In the genomic region with DNA sequence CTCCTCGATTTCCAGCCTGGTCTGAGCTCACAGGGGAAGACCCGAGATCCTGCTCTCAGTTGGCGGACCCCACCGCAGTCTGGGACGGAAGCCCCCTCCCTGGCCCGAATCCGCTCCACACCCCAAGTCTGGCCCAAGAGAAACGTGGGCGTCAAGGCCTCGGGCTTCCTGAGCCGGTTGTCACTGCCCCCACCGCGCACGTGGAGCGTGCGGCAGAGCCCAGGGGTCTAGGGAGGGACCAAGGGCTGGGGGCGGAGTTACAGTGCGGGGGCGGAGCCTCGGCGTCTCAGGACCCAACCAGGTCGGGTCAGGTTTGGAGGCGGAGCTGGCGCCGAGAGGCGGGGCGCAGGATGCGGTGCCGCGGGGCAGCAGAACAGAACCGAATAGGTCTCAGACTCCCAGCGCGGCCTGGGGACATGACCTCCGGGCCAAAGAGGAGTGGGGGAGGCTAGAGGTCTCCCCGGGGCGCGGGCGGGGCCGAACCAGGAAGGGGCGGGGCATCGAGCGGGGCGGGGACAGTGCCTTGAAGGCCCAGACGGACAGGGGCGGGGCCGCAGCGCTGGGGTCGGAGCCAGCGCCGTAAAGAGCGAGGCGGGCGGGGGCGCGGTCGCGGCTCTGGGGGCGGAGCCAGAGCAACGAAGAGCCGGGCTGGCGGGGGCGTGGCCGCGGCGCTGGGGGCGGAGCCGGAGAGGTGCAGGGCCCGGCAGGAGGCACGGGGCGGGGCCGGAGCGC, we compare ENCODE assay signal across 2 cellular contexts.
TF ChIP-seq lines count a peak whose summit lies in the region.

No MANE protein-coding gene starts in this region.

TF ChIP-seq in IMR-90, 13 proteins besides CTCF, POLR2A, EP300 and RAD21:
- TF ChIP-seq SMC3 (IDR thresholded peaks at IDR 0.05; ENCODE audit: low read depth, low read length), result no peak
- TF ChIP-seq MXI1 (IDR thresholded peaks at IDR 0.05; ENCODE audit: borderline replicate concordance, low read depth, low read length), result peak; percentile 38
- TF ChIP-seq USF2 (IDR thresholded peaks at IDR 0.05; ENCODE audit: low read depth, low read length), result peak; percentile 45
- peak; percentile 69; the same call in 1 of the 2 replicates for TF ChIP-seq MAZ (IDR thresholded peaks at IDR 0.05; ENCODE audit: borderline replicate concordance, low read depth, low read length)
- TF ChIP-seq BHLHE40 (IDR thresholded peaks at IDR 0.05; ENCODE audit: low read depth, low read length), result 0 out of 2 replicates have a peak, but pooled peaks have one; percentile 65
- TF ChIP-seq RFX5 (IDR thresholded peaks at IDR 0.05; ENCODE audit: low read depth, low read length), result no peak
- no peak for TF ChIP-seq FOS (IDR thresholded peaks at IDR 0.05; ENCODE audit: low read depth, low read length)

TF ChIP-seq in PFSK-1, 5 proteins besides CTCF, POLR2A, EP300 and RAD21:
- TF ChIP-seq FOXP2 (optimal IDR thresholded peaks at IDR 0.05; ENCODE audit: borderline replicate concordance, extremely low read depth, extremely low read length, insufficient read depth) (peak; percentile 68), POLR2AphosphoS5 (IDR thresholded peaks at IDR 0.05; ENCODE audit: low read depth, low read length) (no peak)
TF ChIP-seq in PFSK-1: peak in this region for 1.
